11 cellular contexts compared by ENCODE assay signal in genomic region chr4:144547678-144548298, GRCh38.
DNase-seq lines count a peak whose midpoint lies in the region; ATAC-seq and TF ChIP-seq lines count a peak whose summit lies in the region.
"Had no signal": no experiment of that assay in that cellular context is flagged by ENCODE, and none has a peak within 500 bp of the region (broad histone marks: within the 10 kb centered on the region; RNA-seq: fewer than 3 reads in every experiment).

No MANE protein-coding gene starts in this region.

- TF ChIP-seq RAD21 in SK-N-SH (IDR thresholded peaks at IDR 0.05; ENCODE audit: low read length) = no peak

- no peaks in the 10 kb centered on the region for H3F3A ChIP-seq in SK-N-SH (replicated peaks; ENCODE audit: insufficient read depth)

- TF ChIP-seq POLR2A in testis (IDR thresholded peaks at IDR 0.05) = no peak

- CTCF ChIA-PET in SK-N-SH (lab: Yijun Ruan, JAX) = no interaction called here

- H3K9me2 ChIP-seq in SK-N-SH = no peaks in the 10 kb centered on the region

- H3K4me2 ChIP-seq in SK-N-SH = no peak overlapping the region

- H3K9me3 ChIP-seq in testis (no peaks in the 10 kb centered on the region), SK-N-SH (no peaks in the 10 kb centered on the region)

- H3K36me3 ChIP-seq in testis (ENCODE audit: low read depth, missing control alignments) = no peaks in the 10 kb centered on the region
- no peaks in the 10 kb centered on the region for H3K36me3 ChIP-seq in SK-N-SH (replicated peaks in 1 of 2; ENCODE audit: control insufficient read depth in 1 of 2, insufficient read depth in 2 of 2, low read length in 1 of 2)

- H3K4me3 ChIP-seq in testis (no peak overlapping the region), SK-N-SH (ENCODE audit: low read depth in 2 of 2, low read length in 1 of 2) (no peak overlapping the region)

- H3K27me3 ChIP-seq in testis (no peaks in the 10 kb centered on the region), SK-N-SH (ENCODE audit: insufficient read depth) (no peaks in the 10 kb centered on the region)

- H2AFZ ChIP-seq in SK-N-SH (ENCODE audit: low read depth) = no peak overlapping the region

- ATAC-seq in GM18858 (IDR thresholded peaks at IDR 0.05; ENCODE audit: unreplicated experiment) = peak; percentile 99
- ATAC-seq in GM21526 (IDR thresholded peaks at IDR 0.05; ENCODE audit: low FRiP score, unreplicated experiment) = peak; percentile 100
- peak; percentile 99 for ATAC-seq in HG03103 (IDR thresholded peaks at IDR 0.05; ENCODE audit: low read depth, unreplicated experiment)
- ATAC-seq: activated T-helper 17 cell treated with anti-CD3 and anti-CD28 coated beads, Interleukin-2, amount 50 U/mL, for 72 hours had no signal

- H4K20me1 ChIP-seq in SK-N-SH (ENCODE audit: insufficient read depth) = no peaks in the 10 kb centered on the region

- H3K9ac ChIP-seq in SK-N-SH = no peak overlapping the region

- DNase-seq in OCI-M1 (lab: John Stamatoyannopoulos, UW) (peak; percentile 17), COLO668 (lab: John Stamatoyannopoulos, UW; ENCODE audit: unreplicated experiment) (no peak), DMS153 treated with DMSO at 0.1 percent for 48 hours (lab: John Stamatoyannopoulos, UW; ENCODE audit: unreplicated experiment) (no peak), testis (no peak), SK-N-SH (no peak)
- DNase-seq: H7; stimulated activated naive CD4-positive, alpha-beta T cell had no signal

- WGBS in testis, 2 donors = 90 to 93% methylated on average over 2 of the region's 2 CpGs
- 47% methylated on average over 2 of the region's 2 CpGs for WGBS in SK-N-SH (ENCODE audit: low lambda C conversion rate)

- TF ChIP-seq CTCF in testis (IDR thresholded peaks at IDR 0.05) (no peak), SK-N-SH (IDR thresholded peaks at IDR 0.05) (no peak)

- H3K27ac ChIP-seq in testis (no peak overlapping the region), SK-N-SH (ENCODE audit: low read depth in 2 of 2, low read length in 1 of 2) (no peak overlapping the region)

- H3K79me2 ChIP-seq in SK-N-SH (ENCODE audit: insufficient read depth) = no peaks in the 10 kb centered on the region

- intact Hi-C loops in testis (cut with DNase I; ENCODE audit: low total_unique reads) = no loop called here

- no peaks in the 10 kb centered on the region for H3K4me1 ChIP-seq in testis
- no peaks in the 10 kb centered on the region for H3K4me1 ChIP-seq in SK-N-SH (ENCODE audit: control insufficient read depth in 1 of 2, insufficient read depth in 2 of 2, low read depth in 1 of 2, low read length in 1 of 2)

- POLR2A ChIA-PET in SK-N-SH (lab: Yijun Ruan, JAX) = no interaction called here

- no peak for TF ChIP-seq EP300 in SK-N-SH (IDR thresholded peaks at IDR 0.05; ENCODE audit: borderline replicate concordance in 1 of 2, low read depth in 1 of 2, low read length in 1 of 2)

TF ChIP-seq in SK-N-SH, 30 proteins besides CTCF, POLR2A, EP300 and RAD21:
- no peak for TF ChIP-seq TAF1 (IDR thresholded peaks at IDR 0.05; ENCODE audit: borderline replicate concordance, low read depth, low read length)
